ENCODE assay signal across 9 cellular contexts in the genomic region with DNA sequence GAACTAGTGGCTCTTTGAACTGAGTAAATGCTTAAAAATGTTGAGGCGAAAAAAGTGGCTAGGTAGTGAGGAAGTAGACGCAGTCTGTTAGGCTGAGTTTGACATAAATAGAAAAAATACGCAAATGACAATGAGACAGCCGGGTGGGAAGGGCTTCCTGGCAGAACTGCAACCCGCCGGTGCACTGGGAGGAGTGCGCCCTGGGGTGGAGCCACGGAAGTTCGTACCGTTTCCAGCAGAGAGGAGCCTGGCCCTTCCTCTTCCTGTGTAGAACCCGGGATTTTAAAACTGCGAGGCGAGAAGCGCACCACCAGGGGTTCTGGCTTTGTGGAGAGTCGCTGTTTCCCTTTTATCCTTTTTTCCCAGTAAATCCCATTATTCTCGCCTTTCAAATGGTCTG.
DNase-seq lines count a peak whose midpoint lies in the region; ATAC-seq lines count a peak whose summit lies in the region.
"Had no signal": no experiment of that assay in that cellular context is flagged by ENCODE, and none has a peak within 500 bp of the region (broad histone marks: within the 10 kb centered on the region; RNA-seq: fewer than 3 reads in every experiment).

No MANE protein-coding gene starts in this region.

- no peaks in the 10 kb centered on the region for H3K36me3 ChIP-seq in subcutaneous abdominal adipose tissue (ENCODE audit: control insufficient read depth in 5 of 5, insufficient read depth in 5 of 5, low read length in 5 of 5)

- ATAC-seq in GM19455 (IDR thresholded peaks at IDR 0.05; ENCODE audit: unreplicated experiment) = peak; percentile 90
- peak; percentile 92 for ATAC-seq in HG03342 (IDR thresholded peaks at IDR 0.05; ENCODE audit: unreplicated experiment)
- ATAC-seq in natural killer cell treated with Interleukin-12 subunit alpha and Interleukin-12 subunit beta and Interleukin-15 and Interleukin-18, amount 100 ng/mL, for 72 hours = no peak

- no peak overlapping the region for H3K4me3 Mint-ChIP-seq in natural killer cell treated with Interleukin-12 subunit alpha and Interleukin-12 subunit beta and Interleukin-15 and Interleukin-18, amount 100 ng/mL, for 72 hours
- H3K4me3 Mint-ChIP-seq in immature natural killer cell = no peak overlapping the region
- H3K4me3 Mint-ChIP-seq in activated T-helper 2 cell treated with anti-CD3 and anti-CD28 coated beads, Interferon-gamma antibody, Interleukin-2, Interleukin-4, amounts not matched to agents 10 μg/mL and 5 μg/mL and 100 μg/mL, durations not matched to agents 14 hours and 24 hours and 36 hours (ENCODE audit: low read depth) = no peak overlapping the region

- H3K9me3 Mint-ChIP-seq in natural killer cell treated with Interleukin-12 subunit alpha and Interleukin-12 subunit beta and Interleukin-15 and Interleukin-18, amount 100 ng/mL, for 72 hours = peaks cover 12% of the 10 kb centered on the region
- peaks cover 7 to 32% (median 10%) of the 10 kb centered on the region in 6 donors for H3K9me3 Mint-ChIP-seq in immature natural killer cell
- H3K9me3 Mint-ChIP-seq in activated T-helper 2 cell treated with anti-CD3 and anti-CD28 coated beads, Interferon-gamma antibody, Interleukin-2, Interleukin-4, amounts not matched to agents 10 μg/mL and 5 μg/mL and 100 μg/mL, durations not matched to agents 14 hours and 24 hours and 36 hours = no peaks in the 10 kb centered on the region

- H3K27ac Mint-ChIP-seq in natural killer cell treated with Interleukin-12 subunit alpha and Interleukin-12 subunit beta and Interleukin-15 and Interleukin-18, amount 100 ng/mL, for 72 hours = no peak overlapping the region
- H3K27ac Mint-ChIP-seq in immature natural killer cell = no peak overlapping the region
- no peak overlapping the region for H3K27ac Mint-ChIP-seq in activated T-helper 2 cell treated with anti-CD3 and anti-CD28 coated beads, Interferon-gamma antibody, Interleukin-2, Interleukin-4, amounts not matched to agents 10 μg/mL and 5 μg/mL and 100 μg/mL, durations not matched to agents 14 hours and 24 hours and 36 hours

- no peaks in the 10 kb centered on the region for H3K4me1 ChIP-seq in subcutaneous abdominal adipose tissue (ENCODE audit: control insufficient read depth in 5 of 5, insufficient read depth in 5 of 5, low read length in 5 of 5)

- H3K4me3 ChIP-seq in subcutaneous abdominal adipose tissue (ENCODE audit: low read depth in 1 of 5, low read length in 5 of 5) = peak overlapping the region in 3 of 5 donors; percentile 28 to 44 (median 37)

- no peaks in the 10 kb centered on the region for H3K27me3 ChIP-seq in subcutaneous abdominal adipose tissue (ENCODE audit: control insufficient read depth in 5 of 5, insufficient read depth in 4 of 5, low read length in 5 of 5)

- intact Hi-C loops in activated T-helper 2 cell treated with anti-CD3 and anti-CD28 coated beads, Interferon-gamma antibody, Interleukin-2, Interleukin-4, amounts not matched to agents 10 μg/mL and 5 μg/mL and 100 μg/mL, durations not matched to agents 14 hours and 24 hours and 36 hours (cut with micrococcal nuclease) = no loop called here

- no peak overlapping the region for H3K9ac ChIP-seq in subcutaneous abdominal adipose tissue (ENCODE audit: low read length in 5 of 5)

- no peaks in the 10 kb centered on the region for H3K4me1 Mint-ChIP-seq in natural killer cell treated with Interleukin-12 subunit alpha and Interleukin-12 subunit beta and Interleukin-15 and Interleukin-18, amount 100 ng/mL, for 72 hours (ENCODE audit: low read depth in 2 of 2)
- H3K4me1 Mint-ChIP-seq in immature natural killer cell = no peaks in the 10 kb centered on the region
- H3K4me1 Mint-ChIP-seq in activated T-helper 2 cell treated with anti-CD3 and anti-CD28 coated beads, Interferon-gamma antibody, Interleukin-2, Interleukin-4, amounts not matched to agents 10 μg/mL and 5 μg/mL and 100 μg/mL, durations not matched to agents 14 hours and 24 hours and 36 hours (ENCODE audit: low read depth) = no peaks in the 10 kb centered on the region

- H3K9me3 ChIP-seq in subcutaneous abdominal adipose tissue (ENCODE audit: control insufficient read depth in 5 of 5, low read length in 5 of 5) = no peaks in the 10 kb centered on the region

- no peaks in the 10 kb centered on the region for H3K36me3 Mint-ChIP-seq in natural killer cell treated with Interleukin-12 subunit alpha and Interleukin-12 subunit beta and Interleukin-15 and Interleukin-18, amount 100 ng/mL, for 72 hours
- no peaks in the 10 kb centered on the region for H3K36me3 Mint-ChIP-seq in immature natural killer cell
- no peaks in the 10 kb centered on the region for H3K36me3 Mint-ChIP-seq in activated T-helper 2 cell treated with anti-CD3 and anti-CD28 coated beads, Interferon-gamma antibody, Interleukin-2, Interleukin-4, amounts not matched to agents 10 μg/mL and 5 μg/mL and 100 μg/mL, durations not matched to agents 14 hours and 24 hours and 36 hours (ENCODE audit: low read depth)

- no peaks in the 10 kb centered on the region for H3K27me3 Mint-ChIP-seq in natural killer cell treated with Interleukin-12 subunit alpha and Interleukin-12 subunit beta and Interleukin-15 and Interleukin-18, amount 100 ng/mL, for 72 hours
- peaks cover 0 to 2% (median 2%) of the 10 kb centered on the region in 3 donors for H3K27me3 Mint-ChIP-seq in immature natural killer cell (ENCODE audit: low read depth in 3 of 3)
- no peaks in the 10 kb centered on the region for H3K27me3 Mint-ChIP-seq in activated T-helper 2 cell treated with anti-CD3 and anti-CD28 coated beads, Interferon-gamma antibody, Interleukin-2, Interleukin-4, amounts not matched to agents 10 μg/mL and 5 μg/mL and 100 μg/mL, durations not matched to agents 14 hours and 24 hours and 36 hours (ENCODE audit: low read depth)

- peak overlapping the region; percentile 58 for H3K27ac ChIP-seq in epithelial cell of prostate
- H3K27ac ChIP-seq in subcutaneous abdominal adipose tissue (ENCODE audit: low read depth, low read length) = no peak overlapping the region

- DNase-seq in epithelial cell of prostate (ENCODE audit: low read depth, low spot score) = no peak
- DNase-seq in natural killer cell treated with Interleukin-12 subunit alpha and Interleukin-12 subunit beta and Interleukin-15 and Interleukin-18, amount 100 ng/mL, for 72 hours (ENCODE audit: low spot score) = no peak
- no peak for DNase-seq in T-helper 1 cell
- DNase-seq in immature natural killer cell = no peak
- no peak for DNase-seq in activated T-helper 2 cell treated with anti-CD3 and anti-CD28 coated beads, Interferon-gamma antibody, Interleukin-2, Interleukin-4, amounts not matched to agents 10 μg/mL and 5 μg/mL and 100 μg/mL, durations not matched to agents 14 hours and 24 hours and 36 hours (ENCODE audit: low spot score)
- DNase-seq: NCI-H1417 treated with DMSO at 0.1 percent for 48 hours had no signal

Comparison
In these comparisons a context has a peak if more than half of its experiments do, and no peak if none do; other contexts are left out.
1. ATAC-seq: peak in GM19455 (single experiment) and HG03342 (single experiment); none in natural killer cell treated with Interleukin-12 subunit alpha and Interleukin-12 subunit beta and Interleukin-15 and Interleukin-18, amount 100 ng/mL, for 72 hours (0 of 2).